2 cellular contexts compared by ENCODE assay signal in genomic region chr15:74768771-74769342, GRCh38.
TF ChIP-seq lines count a peak whose summit lies in the region.

No MANE protein-coding gene starts in this region.

TF ChIP-seq in IMR-90, 13 proteins besides CTCF, POLR2A, EP300 and RAD21:
- peak; percentile 90 for TF ChIP-seq SMC3 (IDR thresholded peaks at IDR 0.05; ENCODE audit: low read depth, low read length)
- TF ChIP-seq FOS (IDR thresholded peaks at IDR 0.05; ENCODE audit: low read depth, low read length) = no peak

TF ChIP-seq in SK-N-SH, 30 proteins besides CTCF, POLR2A, EP300 and RAD21:
- TF ChIP-seq GABPA (IDR thresholded peaks at IDR 0.05; ENCODE audit: low read depth) = no peak
- TF ChIP-seq USF1 (IDR thresholded peaks at IDR 0.05; ENCODE audit: borderline replicate concordance, low read depth) = no peak
- no peak for TF ChIP-seq ELF1 (IDR thresholded peaks at IDR 0.05)
- TF ChIP-seq PBX3 (IDR thresholded peaks at IDR 0.05) = peak; percentile 18; the same call in 1 of the 2 replicates
- peak; percentile 87 for TF ChIP-seq SMC3 (IDR thresholded peaks at IDR 0.05; ENCODE audit: low read depth, low read length)
- no peak for TF ChIP-seq USF2 (IDR thresholded peaks at IDR 0.05; ENCODE audit: borderline replicate concordance, low read depth, low read length)
- TF ChIP-seq TCF12 (IDR thresholded peaks at IDR 0.05) = no peak
- no peak for TF ChIP-seq MEF2A (IDR thresholded peaks at IDR 0.05; ENCODE audit: borderline replicate concordance, low read depth)
- TF ChIP-seq JUND (IDR thresholded peaks at IDR 0.05) = no peak
- TF ChIP-seq GATA2 (CRISPR knock-in tag; IDR thresholded peaks at IDR 0.05) = no peak
- peak; percentile 49; the same call in 1 of the 2 replicates for TF ChIP-seq MAX (IDR thresholded peaks at IDR 0.05; ENCODE audit: low read depth)
